In the genomic region with DNA sequence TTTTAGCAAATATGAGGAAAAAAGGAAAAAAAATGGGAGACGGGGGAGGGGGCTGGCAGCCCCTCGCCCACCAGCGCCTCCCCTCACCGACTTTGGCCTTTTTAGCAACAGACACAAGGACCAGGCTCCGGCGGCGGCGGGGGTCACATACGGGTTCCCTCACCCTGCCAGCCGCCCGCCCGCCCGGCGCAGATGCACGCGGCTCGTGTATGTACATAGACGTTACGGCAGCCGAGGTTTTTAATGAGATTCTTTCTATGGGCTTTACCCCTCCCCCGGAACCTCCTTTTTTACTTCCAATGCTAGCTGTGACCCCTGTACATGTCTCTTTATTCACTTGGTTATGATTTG, we compare ENCODE assay signal across 1 cellular context.
TF ChIP-seq lines count a peak whose summit lies in the region.

No MANE protein-coding gene starts in this region.

TF ChIP-seq in H1, 55 proteins besides CTCF, POLR2A, EP300 and RAD21:
- peak; percentile 8 for TF ChIP-seq KDM4A (IDR thresholded peaks at IDR 0.05; ENCODE audit: low read depth, low read length, severe bottlenecking)
- TF ChIP-seq EZH2 (IDR thresholded peaks at IDR 0.05; ENCODE audit: low read depth, low read length, severe bottlenecking), result peak; percentile 7
- no peak for TF ChIP-seq FOSL1 (IDR thresholded peaks at IDR 0.05; ENCODE audit: insufficient read depth, low read depth, low read length)
- TF ChIP-seq, protein P1, sequence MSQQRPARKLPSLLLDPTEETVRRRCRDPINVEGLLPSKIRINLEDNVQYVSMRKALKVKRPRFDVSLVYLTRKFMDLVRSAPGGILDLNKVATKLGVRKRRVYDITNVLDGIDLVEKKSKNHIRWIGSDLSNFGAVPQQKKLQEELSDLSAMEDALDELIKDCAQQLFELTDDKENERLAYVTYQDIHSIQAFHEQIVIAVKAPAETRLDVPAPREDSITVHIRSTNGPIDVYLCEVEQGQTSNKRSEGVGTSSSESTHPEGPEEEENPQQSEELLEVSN (IDR thresholded peaks at IDR 0.05), result peak; percentile 74
TF ChIP-seq in H1: peak in this region for 3.
